2 cellular contexts compared by ENCODE assay signal in genomic region chr6:148465011-148465335, GRCh38.
TF ChIP-seq lines count a peak whose summit lies in the region.

No MANE protein-coding gene starts in this region.

TF ChIP-seq in HepG2, 621 proteins besides CTCF, POLR2A, EP300 and RAD21:
- no peak for TF ChIP-seq GTF3A (CRISPR knock-in tag; conservative IDR thresholded peaks at IDR 0.05)
- no peak for TF ChIP-seq RNF219 (CRISPR knock-in tag; IDR thresholded peaks at IDR 0.05)
- TF ChIP-seq ELF3 (CRISPR knock-in tag; IDR thresholded peaks at IDR 0.05), result 0 out of 2 replicates have a peak, but pooled peaks have one; percentile 3
- no peak for TF ChIP-seq ZNF724P (CRISPR knock-in tag; IDR thresholded peaks at IDR 0.05; ENCODE audit: borderline replicate concordance)

TF ChIP-seq in K562, 482 proteins besides CTCF, POLR2A, EP300 and RAD21:
- TF ChIP-seq CEBPB (tag; IDR thresholded peaks at IDR 0.05) (0 out of 2 replicates have a peak, but pooled peaks have one; percentile 4), KLF16 (IDR thresholded peaks at IDR 0.05) (0 out of 2 replicates have a peak, but pooled peaks have one; percentile 2), MITF (IDR thresholded peaks at IDR 0.05) (no peak)
